In genomic region chr15:73683624-73684536, GRCh38 we compare ENCODE assay signal across 8 cellular contexts. TPM values are rescaled to one million over a fixed set of nuclear protein-coding genes. Genes with fewer than 3 reads are reported as not detected.
DNase-seq lines count a peak whose midpoint lies in the region; ATAC-seq and TF ChIP-seq lines count a peak whose summit lies in the region.

Gene CD276 (plus strand): TSS chr15:73684383. CDS start chr15:73699640, 15,257 bp downstream.

- H3K36me3 Mint-ChIP-seq in activated CD4-positive, alpha-beta T cell treated with anti-CD3 and anti-CD28 coated beads, Interleukin-2, amount 10 ng/mL, durations not matched to agents 24 days and 14 days (ENCODE audit: low read depth), result no peaks in the 10 kb centered on the region

- H3K9me3 Mint-ChIP-seq in activated CD4-positive, alpha-beta T cell treated with anti-CD3 and anti-CD28 coated beads, Interleukin-2, amount 10 ng/mL, durations not matched to agents 24 days and 14 days, result no peaks in the 10 kb centered on the region

- H3K4me3 Mint-ChIP-seq in activated CD4-positive, alpha-beta T cell treated with anti-CD3 and anti-CD28 coated beads, Interleukin-2, amount 10 ng/mL, durations not matched to agents 24 days and 14 days, result peak within 1 kb of the TSS; percentile 84

- H3K36me3 ChIP-seq in cardiac muscle cell, result no peaks in the 10 kb centered on the region

- peak; percentile 22 for TF ChIP-seq CTCF in cardiac muscle cell (IDR thresholded peaks at IDR 0.05; ENCODE audit: low read depth, low read length)

- peaks cover 19% of the 10 kb centered on the region for H3K4me1 ChIP-seq in cardiac muscle cell (ENCODE audit: low read depth)

- H3K27ac ChIP-seq in cardiac muscle cell, result peak within 1 kb of the TSS; percentile 94

- intact Hi-C loops in activated CD4-positive, alpha-beta T cell treated with anti-CD3 and anti-CD28 coated beads, Interleukin-2, amount 10 ng/mL, durations not matched to agents 24 days and 14 days (cut with micrococcal nuclease), result loop anchor here (2.0 to 5.0 kb wide), 2 partner anchors 13 to 52 kb away; partner anchors contain the start of gene NPTN

- H3K27me3 Mint-ChIP-seq in activated CD4-positive, alpha-beta T cell treated with anti-CD3 and anti-CD28 coated beads, Interleukin-2, amount 10 ng/mL, durations not matched to agents 24 days and 14 days, result peaks cover 53% of the 10 kb centered on the region

- no peaks in the 10 kb centered on the region for H3K9me3 ChIP-seq in cardiac muscle cell (ENCODE audit: low read depth)

- H3K4me3 ChIP-seq in cardiac muscle cell, result peak within 1 kb of the TSS; percentile 82

- peaks cover 24% of the 10 kb centered on the region for H3K4me1 Mint-ChIP-seq in activated CD4-positive, alpha-beta T cell treated with anti-CD3 and anti-CD28 coated beads, Interleukin-2, amount 10 ng/mL, durations not matched to agents 24 days and 14 days

- H3K27me3 ChIP-seq in cardiac muscle cell, result no peaks in the 10 kb centered on the region

- no peak for DNase-seq in activated CD4-positive, alpha-beta T cell treated with anti-CD3 and anti-CD28 coated beads, Interleukin-2, amount 10 ng/mL, durations not matched to agents 24 days and 14 days
- DNase-seq in activated CD4-positive, alpha-beta T cell treated with anti-CD3 and anti-CD28 coated beads, Interleukin-2, amount 50 U/mL, for 1 hour, result no peak
- peak; percentile 17 for DNase-seq in NCI-H146 treated with DMSO at 0.1 percent for 48 hours (lab: John Stamatoyannopoulos, UW; ENCODE audit: unreplicated experiment)
- DNase-seq in amygdala (lab: John Stamatoyannopoulos, UW), result peak in 36 of 56 donors; percentile 18 to 77 (median 54)
- DNase-seq in cardiac muscle cell (ENCODE audit: low read depth in 1 of 2, low spot score in 1 of 2), result peak; percentile 78 to 91
- no peak for DNase-seq in occipital lobe (lab: John Stamatoyannopoulos, UW)

- ATAC-seq in GM21367 (IDR thresholded peaks at IDR 0.05; ENCODE audit: unreplicated experiment) (no peak), GM19395 (IDR thresholded peaks at IDR 0.05; ENCODE audit: unreplicated experiment) (no peak)

- peak within 1 kb of the TSS; percentile 82 for H3K27ac Mint-ChIP-seq in activated CD4-positive, alpha-beta T cell treated with anti-CD3 and anti-CD28 coated beads, Interleukin-2, amount 10 ng/mL, durations not matched to agents 24 days and 14 days

RNA-seq across cellular contexts. Expression of gene CD276, which starts in this region (rescaled TPM):
- 20.1 and 20.3 TPM in 2 replicates for total RNA-seq in activated CD4-positive, alpha-beta T cell treated with anti-CD3 and anti-CD28 coated beads, Interleukin-2, amount 10 ng/mL, durations not matched to agents 24 days and 14 days
- total RNA-seq in cardiac muscle cell (119 and 172 TPM in 2 replicates), occipital lobe (24.5 TPM)
- polyA plus RNA-seq in cardiac muscle cell, result 127 and 146 TPM in 2 replicates

Comparison
In these comparisons a context has a peak if more than half of its experiments do, and no peak if none do; other contexts are left out.
1. DNase-seq: peak in NCI-H146 treated with DMSO at 0.1 percent for 48 hours (single experiment), amygdala (36 of 56) and cardiac muscle cell (2 of 2); none in activated CD4-positive, alpha-beta T cell treated with anti-CD3 and anti-CD28 coated beads, Interleukin-2, amount 10 ng/mL, durations not matched to agents 24 days and 14 days (single experiment), activated CD4-positive, alpha-beta T cell treated with anti-CD3 and anti-CD28 coated beads, Interleukin-2, amount 50 U/mL, for 1 hour (single experiment) and occipital lobe (single experiment).